Comparison of ENCODE assay signal across 23 cellular contexts in the genomic region with DNA sequence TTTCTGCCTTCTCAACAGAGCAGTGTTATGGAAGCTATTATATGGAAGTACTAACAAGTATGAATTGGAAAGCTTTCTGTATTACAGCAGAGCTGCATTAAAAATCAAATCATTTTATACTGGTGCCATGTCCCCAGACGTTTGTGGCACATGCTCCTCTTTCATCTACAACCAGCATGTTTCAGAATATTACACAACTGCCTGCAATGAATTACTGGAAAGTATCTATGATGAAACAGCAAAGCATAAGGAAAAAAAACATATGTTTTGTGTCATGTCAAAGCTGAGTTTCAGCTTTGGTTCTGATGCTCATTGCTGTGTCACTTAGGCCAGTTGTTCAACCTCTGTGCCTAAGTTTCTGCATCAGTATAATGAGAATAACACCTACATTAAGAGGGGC.
"Had no signal": no experiment of that assay in that cellular context is flagged by ENCODE, and none has a peak within 500 bp of the region (broad histone marks: within the 10 kb centered on the region; RNA-seq: fewer than 3 reads in every experiment).

No MANE protein-coding gene starts in this region.

- H3K4me1 ChIP-seq: sigmoid colon, spleen, tibial artery had no signal

- H3K4me3 ChIP-seq: dorsolateral prefrontal cortex, lung, sigmoid colon, spleen, tibial artery had no signal

- H3K27ac ChIP-seq: dorsolateral prefrontal cortex, epithelial cell of prostate, sigmoid colon, spleen, tibial artery had no signal

- H3K4me1 Mint-ChIP-seq: activated CD4-positive, alpha-beta T cell treated with anti-CD3 and anti-CD28 coated beads, Interleukin-2, amount 10 ng/mL, durations not matched to agents 24 days and 14 days; activated naive CD8-positive, alpha-beta T cell treated with anti-CD3 and anti-CD28 coated beads, Interleukin-2, amount 50 U/mL, for 24 hours; mesothelial cell of epicardium; nephron had no signal

- H3K9me3 ChIP-seq: sigmoid colon, spleen, tibial artery had no signal

- H3K27ac Mint-ChIP-seq: activated CD4-positive, alpha-beta T cell treated with anti-CD3 and anti-CD28 coated beads, Interleukin-2, amount 10 ng/mL, durations not matched to agents 24 days and 14 days; activated CD8-positive, alpha-beta T cell treated with anti-CD3 and anti-CD28 coated beads, Interleukin-2, amount 10 ng/mL, durations not matched to agents 7 days and 5 days; activated naive CD4-positive, alpha-beta T cell treated with anti-CD3 and anti-CD28 coated beads for 36 hours; activated naive CD8-positive, alpha-beta T cell treated with anti-CD3 and anti-CD28 coated beads, Interleukin-2, amount 50 U/mL, for 24 hours; mesothelial cell of epicardium had no signal

- H3K36me3 Mint-ChIP-seq: brain, mesothelial cell of epicardium had no signal

- H3K27me3 ChIP-seq: dorsolateral prefrontal cortex, sigmoid colon, spleen, tibial artery had no signal

- H3K36me3 ChIP-seq: sigmoid colon, spleen, tibial artery had no signal

- H3K4me3 Mint-ChIP-seq: activated CD4-positive, alpha-beta T cell treated with anti-CD3 and anti-CD28 coated beads, Interleukin-2, amount 10 ng/mL, durations not matched to agents 24 days and 14 days; activated CD8-positive, alpha-beta T cell treated with anti-CD3 and anti-CD28 coated beads, Interleukin-2, amount 10 ng/mL, durations not matched to agents 7 days and 5 days; activated naive CD4-positive, alpha-beta T cell treated with anti-CD3 and anti-CD28 coated beads for 36 hours; activated naive CD8-positive, alpha-beta T cell treated with anti-CD3 and anti-CD28 coated beads, Interleukin-2, amount 50 U/mL, for 24 hours; activated T-cell treated with anti-CD3 and anti-CD28 coated beads, Interleukin-2, amount 50 U/mL, for 4 hours; brain; mesothelial cell of epicardium; nephron had no signal

- ATAC-seq: activated CD8-positive, alpha-beta T cell treated with anti-CD3 and anti-CD28 coated beads, Interleukin-2, amount 10 ng/mL, durations not matched to agents 7 days and 5 days; activated naive CD8-positive, alpha-beta T cell treated with anti-CD3 and anti-CD28 coated beads, Interleukin-2, amount 50 U/mL, for 24 hours; activated T-cell treated with anti-CD3 and anti-CD28 coated beads, Interleukin-2, amount 50 U/mL, for 4 hours; left lobe of liver had no signal

- DNase-seq: activated CD4-positive, alpha-beta T cell treated with anti-CD3 and anti-CD28 coated beads, Interleukin-2, amount 10 ng/mL, durations not matched to agents 24 days and 14 days; activated CD8-positive, alpha-beta T cell treated with anti-CD3 and anti-CD28 coated beads, Interleukin-2, amount 10 ng/mL, durations not matched to agents 7 days and 5 days; activated naive CD4-positive, alpha-beta T cell treated with anti-CD3 and anti-CD28 coated beads for 36 hours; activated naive CD8-positive, alpha-beta T cell treated with anti-CD3 and anti-CD28 coated beads, Interleukin-2, amount 50 U/mL, for 24 hours; activated T-cell treated with anti-CD3 and anti-CD28 coated beads, Interleukin-2, amount 50 U/mL, for 4 hours; anterior cingulate cortex; central memory CD4-positive, alpha-beta T cell; dorsolateral prefrontal cortex; hypothalamus; islet precursor cell; nucleus accumbens; sigmoid colon; spleen; stimulated activated naive CD4-positive, alpha-beta T cell treated with Interleukin-2 at 50 U/mL for 16 hours; substantia nigra; T-helper 9 cell; tibial artery had no signal

- H3K9me3 Mint-ChIP-seq: activated CD4-positive, alpha-beta T cell treated with anti-CD3 and anti-CD28 coated beads, Interleukin-2, amount 10 ng/mL, durations not matched to agents 24 days and 14 days; activated naive CD4-positive, alpha-beta T cell treated with anti-CD3 and anti-CD28 coated beads for 36 hours; activated naive CD8-positive, alpha-beta T cell treated with anti-CD3 and anti-CD28 coated beads, Interleukin-2, amount 50 U/mL, for 24 hours; activated T-cell treated with anti-CD3 and anti-CD28 coated beads, Interleukin-2, amount 50 U/mL, for 4 hours; brain; mesothelial cell of epicardium; nephron had no signal
